12 cellular contexts compared by ENCODE assay signal in the genomic region with DNA sequence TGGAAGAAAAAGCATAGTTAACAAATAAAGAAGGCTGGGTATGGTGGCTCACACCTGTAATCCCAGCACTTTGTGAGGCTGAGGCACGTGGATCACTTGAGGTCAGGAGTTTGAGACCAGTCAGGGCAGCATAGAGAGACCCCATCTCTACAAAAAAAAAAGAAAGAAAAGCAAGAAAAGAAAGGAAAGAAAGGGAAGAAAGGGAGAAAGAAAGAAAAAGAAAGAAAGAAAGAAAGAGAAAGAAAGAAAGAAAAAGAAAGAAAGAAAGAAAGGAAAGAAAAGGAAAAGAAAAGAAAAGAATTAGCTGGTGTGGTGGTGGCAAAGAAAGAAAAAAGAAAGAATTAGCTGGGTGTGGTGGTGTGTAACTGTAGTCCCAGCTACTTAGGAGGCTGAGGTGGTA. TPM values are rescaled to one million over a fixed set of nuclear protein-coding genes. Genes with fewer than 3 reads are reported as not detected.
DNase-seq lines count a peak whose midpoint lies in the region; ATAC-seq and TF ChIP-seq lines count a peak whose summit lies in the region.
"Had no signal": no experiment of that assay in that cellular context is flagged by ENCODE, and none has a peak within 500 bp of the region (broad histone marks: within the 10 kb centered on the region; RNA-seq: fewer than 3 reads in every experiment).

No MANE protein-coding gene starts in this region.

- no peaks in the 10 kb centered on the region for H3K9me3 Mint-ChIP-seq in T-helper 1 cell treated with Interleukin-12 subunit alpha and Interleukin-12 subunit beta and Interleukin-4 antibody, amounts not matched to agents 30 μg/mL and 1 μg/mL, for 36 hours
- no peaks in the 10 kb centered on the region for H3K9me3 Mint-ChIP-seq in natural killer cell
- H3K9me3 Mint-ChIP-seq in natural killer cell treated with Interleukin-12 subunit alpha and Interleukin-12 subunit beta and Interleukin-15 and Interleukin-18, amount 100 ng/mL, for 72 hours, result no peaks in the 10 kb centered on the region
- H3K9me3 Mint-ChIP-seq in brain, result peaks cover 0 to 6% (median 0%) of the 10 kb centered on the region in 5 experiments
- H3K9me3 Mint-ChIP-seq in type B pancreatic cell, result no peaks in the 10 kb centered on the region

- peaks cover 4% of the 10 kb centered on the region for H3K36me3 Mint-ChIP-seq in T-helper 1 cell treated with Interleukin-12 subunit alpha and Interleukin-12 subunit beta and Interleukin-4 antibody, amounts not matched to agents 30 μg/mL and 1 μg/mL, for 36 hours (ENCODE audit: low read depth)
- H3K36me3 Mint-ChIP-seq in natural killer cell (no peaks in the 10 kb centered on the region), brain (peaks cover 8% of the 10 kb centered on the region), type B pancreatic cell (no peaks in the 10 kb centered on the region)
- no peaks in the 10 kb centered on the region for H3K36me3 Mint-ChIP-seq in natural killer cell treated with Interleukin-12 subunit alpha and Interleukin-12 subunit beta and Interleukin-15 and Interleukin-18, amount 100 ng/mL, for 72 hours

- H3K4me3 Mint-ChIP-seq in T-helper 1 cell treated with Interleukin-12 subunit alpha and Interleukin-12 subunit beta and Interleukin-4 antibody, amounts not matched to agents 30 μg/mL and 1 μg/mL, for 36 hours, result peak overlapping the region; percentile 22
- H3K4me3 Mint-ChIP-seq in natural killer cell, result peak overlapping the region; percentile 1
- H3K4me3 Mint-ChIP-seq in natural killer cell treated with Interleukin-12 subunit alpha and Interleukin-12 subunit beta and Interleukin-15 and Interleukin-18, amount 100 ng/mL, for 72 hours, result no peak overlapping the region
- peak overlapping the region in 3 of 5 experiments; percentile 17 to 60 (median 25) for H3K4me3 Mint-ChIP-seq in brain
- no peak overlapping the region for H3K4me3 Mint-ChIP-seq in type B pancreatic cell

- no peak for TF ChIP-seq CTCF in natural killer cell (IDR thresholded peaks at IDR 0.05)
- TF ChIP-seq CTCF in brain (conservative IDR thresholded peaks at IDR 0.05), result no peak
- TF ChIP-seq CTCF in type B pancreatic cell (conservative IDR thresholded peaks at IDR 0.05), result no peak

- ATAC-seq in natural killer cell (no peak), GM19351 (IDR thresholded peaks at IDR 0.05; ENCODE audit: unreplicated experiment) (no peak), GM19328 (IDR thresholded peaks at IDR 0.05; ENCODE audit: unreplicated experiment) (no peak)
- no peak for ATAC-seq in natural killer cell treated with Interleukin-12 subunit alpha and Interleukin-12 subunit beta and Interleukin-15 and Interleukin-18, amount 100 ng/mL, for 72 hours
- ATAC-seq: PC-3 had no signal

- H3K4me1 Mint-ChIP-seq in T-helper 1 cell treated with Interleukin-12 subunit alpha and Interleukin-12 subunit beta and Interleukin-4 antibody, amounts not matched to agents 30 μg/mL and 1 μg/mL, for 36 hours (ENCODE audit: low read depth), result peaks cover 22% of the 10 kb centered on the region
- H3K4me1 Mint-ChIP-seq in natural killer cell (peaks cover 12% of the 10 kb centered on the region in 2 donors), brain (peaks cover 54% of the 10 kb centered on the region), type B pancreatic cell (ENCODE audit: unreplicated experiment) (peaks cover 12% of the 10 kb centered on the region)
- H3K4me1 Mint-ChIP-seq in natural killer cell treated with Interleukin-12 subunit alpha and Interleukin-12 subunit beta and Interleukin-15 and Interleukin-18, amount 100 ng/mL, for 72 hours (ENCODE audit: low read depth in 2 of 2), result peaks cover 13 to 17% of the 10 kb centered on the region in 2 donors

- DNase-seq in T-helper 1 cell, result no peak
- DNase-seq in natural killer cell, result no peak
- DNase-seq in natural killer cell treated with Interleukin-12 subunit alpha and Interleukin-12 subunit beta and Interleukin-15 and Interleukin-18, amount 100 ng/mL, for 72 hours (ENCODE audit: low spot score), result no peak
- DNase-seq in type B pancreatic cell (ENCODE audit: extremely low spot score, unreplicated experiment), result no peak
- DNase-seq: KG1, NCI-H1092, NCI-H1694, PC-3 had no signal

- no peak overlapping the region for H3K27ac Mint-ChIP-seq in T-helper 1 cell treated with Interleukin-12 subunit alpha and Interleukin-12 subunit beta and Interleukin-4 antibody, amounts not matched to agents 30 μg/mL and 1 μg/mL, for 36 hours
- no peak overlapping the region for H3K27ac Mint-ChIP-seq in natural killer cell
- H3K27ac Mint-ChIP-seq in natural killer cell treated with Interleukin-12 subunit alpha and Interleukin-12 subunit beta and Interleukin-15 and Interleukin-18, amount 100 ng/mL, for 72 hours, result peak overlapping the region in 1 of 2 donors; percentile 52
- H3K27ac Mint-ChIP-seq in brain, result peak overlapping the region in 3 of 5 experiments; percentile 36 to 78 (median 69)
- H3K27ac Mint-ChIP-seq in type B pancreatic cell, result peak overlapping the region; percentile 10

- intact Hi-C loops in natural killer cell (cut with micrococcal nuclease), result loop anchor here (10.0 kb wide), 1 partner anchor 82 kb away; no protein-coding TSS in a partner anchor

- H3K27me3 Mint-ChIP-seq in T-helper 1 cell treated with Interleukin-12 subunit alpha and Interleukin-12 subunit beta and Interleukin-4 antibody, amounts not matched to agents 30 μg/mL and 1 μg/mL, for 36 hours (ENCODE audit: low read depth), result peaks cover 26% of the 10 kb centered on the region
- peaks cover 14 to 17% of the 10 kb centered on the region in 2 donors for H3K27me3 Mint-ChIP-seq in natural killer cell (ENCODE audit: low read depth in 2 of 2)
- H3K27me3 Mint-ChIP-seq in natural killer cell treated with Interleukin-12 subunit alpha and Interleukin-12 subunit beta and Interleukin-15 and Interleukin-18, amount 100 ng/mL, for 72 hours, result peaks cover 14 to 19% of the 10 kb centered on the region in 2 donors
- peaks cover 40% of the 10 kb centered on the region for H3K27me3 Mint-ChIP-seq in brain
- peaks cover 8% of the 10 kb centered on the region for H3K27me3 Mint-ChIP-seq in type B pancreatic cell

RNA-seq across cellular contexts. Expression of a gene that starts 3.1 kb away (rescaled TPM):
- total RNA-seq in natural killer cell (1 to 10 TPM; 1.9 to 5.1 (median 2.3) TPM), type B pancreatic cell (ENCODE audit: low replicate concordance) (26.4 and 36.0 TPM in 2 replicates)
- 1 to 10 TPM; 3.8 to 9.1 TPM for total RNA-seq in natural killer cell treated with Interleukin-12 subunit alpha and Interleukin-12 subunit beta and Interleukin-15 and Interleukin-18, amount 100 ng/mL, for 72 hours
- 24.3 TPM for polyA plus RNA-seq in brain (ENCODE audit: insufficient read depth, low read depth, low replicate concordance)

RNA-seq across cellular contexts. Expression of a gene that starts 24.0 kb away (rescaled TPM):
- total RNA-seq in natural killer cell (10 to 100 TPM; 16.1 to 20.8 (median 20.0) TPM), type B pancreatic cell (ENCODE audit: low replicate concordance) (32.1 and 36.8 TPM in 2 replicates)
- total RNA-seq in natural killer cell treated with Interleukin-12 subunit alpha and Interleukin-12 subunit beta and Interleukin-15 and Interleukin-18, amount 100 ng/mL, for 72 hours, result 10 to 100 TPM; 35.7 to 48.2 TPM
- polyA plus RNA-seq in brain (ENCODE audit: insufficient read depth, low read depth, low replicate concordance), result 20.9 TPM

RNA-seq across cellular contexts. Expression of a gene that starts 42.8 kb away (rescaled TPM):
- total RNA-seq in natural killer cell (10 to 100 TPM; 77.8 to 94.1 (median 89.6) TPM), type B pancreatic cell (ENCODE audit: low replicate concordance) (34.4 and 42.2 TPM in 2 replicates)
- total RNA-seq in natural killer cell treated with Interleukin-12 subunit alpha and Interleukin-12 subunit beta and Interleukin-15 and Interleukin-18, amount 100 ng/mL, for 72 hours, result 10 to 100 TPM; 15.8 to 34.5 TPM
- polyA plus RNA-seq in brain (ENCODE audit: insufficient read depth, low read depth, low replicate concordance), result 25.1 TPM

Comparison
In these comparisons a context has a peak if more than half of its experiments do, and no peak if none do; other contexts are left out.
1. H3K4me3 Mint-ChIP-seq: peak in T-helper 1 cell treated with Interleukin-12 subunit alpha and Interleukin-12 subunit beta and Interleukin-4 antibody, amounts not matched to agents 30 μg/mL and 1 μg/mL, for 36 hours (single experiment), natural killer cell (single experiment) and brain (3 of 5); none in natural killer cell treated with Interleukin-12 subunit alpha and Interleukin-12 subunit beta and Interleukin-15 and Interleukin-18, amount 100 ng/mL, for 72 hours (single experiment) and type B pancreatic cell (single experiment).
2. H3K27ac Mint-ChIP-seq: peak in brain (3 of 5) and type B pancreatic cell (single experiment); none in T-helper 1 cell treated with Interleukin-12 subunit alpha and Interleukin-12 subunit beta and Interleukin-4 antibody, amounts not matched to agents 30 μg/mL and 1 μg/mL, for 36 hours (single experiment) and natural killer cell (0 of 2).